In the genomic region with DNA sequence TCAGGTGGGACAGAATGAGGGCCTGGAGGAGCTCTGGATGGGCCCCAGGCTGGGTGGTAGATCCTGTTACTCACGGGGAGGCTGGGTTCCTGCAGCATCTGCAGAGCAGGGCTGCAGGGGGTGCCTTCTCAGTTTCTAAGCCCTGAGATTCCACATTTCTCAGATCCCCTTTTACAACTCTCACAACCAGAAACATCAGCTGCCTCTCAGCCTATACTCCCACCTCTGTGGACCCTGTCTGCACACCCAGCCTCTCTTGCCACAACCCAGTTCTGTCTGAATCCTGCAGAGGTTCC, we compare ENCODE assay signal across 14 cellular contexts. TPM values are rescaled to one million over a fixed set of nuclear protein-coding genes. Genes with fewer than 3 reads are reported as not detected.
DNase-seq lines count a peak whose midpoint lies in the region; ATAC-seq, FAIRE-seq and TF ChIP-seq lines count a peak whose summit lies in the region.
"Had no signal": no experiment of that assay in that cellular context is flagged by ENCODE, and none has a peak within 500 bp of the region (broad histone marks: within the 10 kb centered on the region; RNA-seq: fewer than 3 reads in every experiment).

No MANE protein-coding gene starts in this region.

- H2AFZ ChIP-seq in GM12878 (ENCODE audit: control insufficient read depth, low read depth, low read length) = no peak overlapping the region

- no TSS peak for BruUV-seq in GM12878 (replicated peaks; lab: Mats Ljungman, UMichigan)

- TF ChIP-seq EP300 in GM12878 (IDR thresholded peaks at IDR 0.05; ENCODE audit: borderline replicate concordance in 1 of 2, control insufficient read depth in 1 of 2, low read depth in 2 of 2, low read length in 2 of 2) = no peak

- intact Hi-C loops in GM12878 (cut with micrococcal nuclease; ENCODE audit: unreplicated experiment) = no loop called here
- intact Hi-C loops in mucosa of descending colon (cut with DNase I, micrococcal nuclease) = no loop called here

- ATAC-seq in GM18502 (IDR thresholded peaks at IDR 0.05; ENCODE audit: poor library complexity, unreplicated experiment) (peak; percentile 79), GM21515 (IDR thresholded peaks at IDR 0.05; ENCODE audit: unreplicated experiment) (peak; percentile 75), HG03066 (IDR thresholded peaks at IDR 0.05; ENCODE audit: low read depth, unreplicated experiment) (peak; percentile 76), GM12878 (peak; percentile 79), mucosa of descending colon (no peak)
- ATAC-seq: activated CD8-positive, alpha-beta T cell treated with anti-CD3 and anti-CD28 coated beads for 36 hours had no signal

- TF ChIP-seq CTCF in GM12878 (IDR thresholded peaks at IDR 0.05 in 2 of 3, conservative IDR thresholded peaks at IDR 0.05 in 1 of 3; ENCODE audit: control insufficient read depth in 2 of 3, extremely low read depth in 1 of 3, insufficient read depth in 1 of 3, low read depth in 3 of 3, low read length in 3 of 3) (no peak), mucosa of descending colon (IDR thresholded peaks at IDR 0.05) (no peak)

- no peak overlapping the region for H3K4me2 ChIP-seq in GM12878 (ENCODE audit: control insufficient read depth, insufficient read depth)

- SMC1A ChIA-PET in GM12878 (lab: Charles Lee; ENCODE audit: uncharacterized antibody, unreplicated experiment) = interaction anchor here (0.8 to 1.9 kb wide), 8 partner anchors 16 to 94 kb away, joined by 3 to 5 read pairs (median 3); partner anchors contain the start of gene NEK2

- RAD21 ChIA-PET in GM12878 (lab: Charles Lee; ENCODE audit: unreplicated experiment) = interaction anchor here (0.9 to 1.1 kb wide), 3 partner anchors 30 to 90 kb away, joined by 3 to 6 read pairs (median 3); no protein-coding TSS in a partner anchor

- no peak for TF ChIP-seq POLR2A in GM12878 (IDR thresholded peaks at IDR 0.05; ENCODE audit: low read depth, low read length)

- no peak for TF ChIP-seq RAD21 in GM12878 (IDR thresholded peaks at IDR 0.05; ENCODE audit: insufficient read depth, low read depth, low read length)

- in situ Hi-C loops in GM12878 (cut with MboI) = no loop called here

- no peaks in the 10 kb centered on the region for H3K79me2 ChIP-seq in GM12878 (ENCODE audit: control insufficient read depth, insufficient read depth, low read length)

- H3K4me3 ChIP-seq in GM12878 = no peak overlapping the region
- H3K4me3 ChIP-seq in mucosa of descending colon = no peak overlapping the region
- H3K4me3 ChIP-seq: breast epithelium, vagina had no signal

- no peak overlapping the region for H3K27ac ChIP-seq in GM12878 (ENCODE audit: control insufficient read depth, insufficient read depth)
- H3K27ac ChIP-seq: breast epithelium, vagina had no signal

- POLR2A ChIA-PET in GM12878 (lab: Charles Lee) = no interaction called here

- FAIRE-seq in GM12878 (lab: Jason Lieb, UNC) = no peak
- FAIRE-seq: keratinocyte had no signal

- CTCF ChIA-PET in GM12878 (lab: Yijun Ruan, JAX) = interaction anchor here (0.6 to 5.8 kb wide), 4 partner anchors 23 to 560 kb away, joined by 3 to 26 read pairs (median 4); no protein-coding TSS in a partner anchor

- H3K27me3 ChIP-seq in GM12878 (replicated peaks in 1 of 2; ENCODE audit: control insufficient read depth in 2 of 2, insufficient read depth in 2 of 2, low read length in 1 of 2) = no peaks in the 10 kb centered on the region
- H3K27me3 ChIP-seq: breast epithelium, vagina had no signal

- H3K36me3 ChIP-seq in GM12878 (ENCODE audit: control insufficient read depth in 2 of 2, insufficient read depth in 2 of 2, low read length in 1 of 2) = no peaks in the 10 kb centered on the region
- no peaks in the 10 kb centered on the region for H3K36me3 ChIP-seq in mucosa of descending colon (ENCODE audit: low read depth)
- H3K36me3 ChIP-seq: breast epithelium, vagina had no signal

- DNase-seq in GM12878 (ENCODE audit: low read depth, low spot score) (no peak), mucosa of descending colon (no peak), AML-193 (lab: John Stamatoyannopoulos, UW) (no peak), germinal center (ENCODE audit: low spot score) (no peak), mucosa of gallbladder (ENCODE audit: low spot score) (no peak)
- DNase-seq: activated CD8-positive, alpha-beta T cell treated with anti-CD3 and anti-CD28 coated beads for 36 hours; stimulated activated CD4-positive, alpha-beta T cell treated with anti-CD3 and anti-CD28 coated beads, Interleukin-2, amount 100 ng/mL, for 24 hours; T-helper 9 cell had no signal

- no peaks in the 10 kb centered on the region for H4K20me1 ChIP-seq in GM12878 (ENCODE audit: control insufficient read depth, insufficient read depth)

- no peak overlapping the region for H3K9ac ChIP-seq in GM12878 (ENCODE audit: control insufficient read depth, insufficient read depth, low read length)

- H3K4me1 ChIP-seq in GM12878 (ENCODE audit: control insufficient read depth, insufficient read depth, low read length) = peaks cover 9% of the 10 kb centered on the region
- H3K4me1 ChIP-seq in mucosa of descending colon (ENCODE audit: low read depth) = peaks cover 9% of the 10 kb centered on the region

- 0% methylated on average over 1 of the region's 1 CpG for WGBS in GM12878 (ENCODE audit: insufficient coverage, insufficient replicate concordance, low lambda C conversion rate, missing lambda C conversion rate)

- no peaks in the 10 kb centered on the region for H3K9me3 ChIP-seq in GM12878 (replicated peaks; ENCODE audit: control insufficient read depth, insufficient read depth, low read length)
- no peaks in the 10 kb centered on the region for H3K9me3 ChIP-seq in mucosa of descending colon
- H3K9me3 ChIP-seq: breast epithelium, vagina had no signal

TF ChIP-seq in GM12878, 131 proteins besides CTCF, POLR2A, EP300 and RAD21 (continues in another document):
- no peak for TF ChIP-seq ZSCAN29 (IDR thresholded peaks at IDR 0.05)
- TF ChIP-seq TCF12 (IDR thresholded peaks at IDR 0.05; ENCODE audit: low read depth, low read length) = peak; percentile 10; the same call in 1 of the 2 replicates
- no peak for TF ChIP-seq TARDBP (IDR thresholded peaks at IDR 0.05; ENCODE audit: borderline replicate concordance)
- TF ChIP-seq ZNF274 (IDR thresholded peaks at IDR 0.05; ENCODE audit: insufficient read depth, insufficient read length) = no peak
- TF ChIP-seq MXI1 (IDR thresholded peaks at IDR 0.05; ENCODE audit: low read depth, low read length) = no peak
- no peak for TF ChIP-seq ZNF592 (IDR thresholded peaks at IDR 0.05)
- no peak for TF ChIP-seq USF2 (IDR thresholded peaks at IDR 0.05; ENCODE audit: borderline replicate concordance, low read depth, low read length)

RNA-seq across cellular contexts. Expression of gene NEK2, which starts 56.8 kb away (rescaled TPM):
- total RNA-seq in GM12878 (2013; cell fraction: nucleolus; rRNA removed) = 15.1 and 16.4 TPM in 2 replicates
- 33.0 and 37.0 TPM in 2 replicates for total RNA-seq in GM12878 (2014; rRNA removed)
- total RNA-seq in GM12878 (2014; rRNA removed; fragmentation: Illumina TruSeq; extraction: Trizol) = 45.1 and 47.1 TPM in 2 replicates
- 28.7 TPM in 2 replicates for total RNA-seq in GM12878 (2021)
- 11.4 TPM for polyA plus RNA-seq in GM12878 (2011; ENCODE audit: low read depth)
- 40.9 and 69.0 TPM in 2 replicates for polyA plus RNA-seq in GM12878 (2011; rRNA removed)
- 20.4 and 22.7 TPM in 2 replicates for polyA plus RNA-seq in GM12878 (2011; cell fraction: cytosol; rRNA removed)
- 18.6 and 27.3 TPM in 2 replicates for polyA plus RNA-seq in GM12878 (2011; cell fraction: nucleus; rRNA removed)
- polyA plus RNA-seq in GM12878 (2012) = 11.8 and 19.8 TPM in 2 replicates
- 39.4 and 40.8 TPM in 2 replicates for polyA plus RNA-seq in GM12878 (2014; fragmentation: Illumina TruSeq; extraction: Trizol)
- 10 to 100 TPM; 16.7 to 21.3 TPM for polyA plus RNA-seq in GM12878 (2014; fragmentation: Nextera tagmentation; extraction: Ambion mirVana)
- polyA plus RNA-seq in GM12878 (2014; rRNA removed) = 27.3 and 31.0 TPM in 2 replicates
- 10 to 100 TPM; 46.8 to 49.7 TPM for polyA plus RNA-seq in GM12878 (2016; fragmentation: Nextera tagmentation; extraction: Ambion mirVana)
- 34.3 and 49.5 TPM in 2 replicates for polyA minus RNA-seq in GM12878 (2011; rRNA and poly(A)+ RNA removed)
- polyA minus RNA-seq in GM12878 (2011; cell fraction: cytosol; rRNA and poly(A)+ RNA removed) = 15.4 and 17.8 TPM in 2 replicates
- 12.2 and 17.8 TPM in 2 replicates for polyA minus RNA-seq in GM12878 (2011; cell fraction: nucleus; rRNA and poly(A)+ RNA removed)
- 10 to 100 TPM in 1 of 3 donors, 1 to 10 TPM in 2; 1.2 to 12.7 (median 2.5) TPM for total RNA-seq in mucosa of descending colon
- 1.3 TPM for total RNA-seq in mucosa of gallbladder
